Comparison of ENCODE assay signal across 8 cellular contexts in genomic region chr10:114703377-114704125, GRCh38. TPM values are rescaled to one million over a fixed set of nuclear protein-coding genes. Genes with fewer than 3 reads are reported as not detected.
DNase-seq lines count a peak whose midpoint lies in the region; ATAC-seq and TF ChIP-seq lines count a peak whose summit lies in the region.

No MANE protein-coding gene starts in this region.

- no peaks in the 10 kb centered on the region for H3K27me3 ChIP-seq in PC-3 (ENCODE audit: low read length)
- H3K27me3 ChIP-seq in esophagus squamous epithelium: no peaks in the 10 kb centered on the region

- H3K9ac ChIP-seq in PC-3 (ENCODE audit: low read length): no peak overlapping the region

- no peak overlapping the region for H2AFZ ChIP-seq in PC-3 (ENCODE audit: low read length)

- BruUV-seq in PC-3 (replicated peaks; lab: Mats Ljungman, UMichigan): no TSS peak

- H3K27me3 Mint-ChIP-seq in activated CD8-positive, alpha-beta memory T cell treated with anti-CD3 and anti-CD28 coated beads, Interleukin-2, amount 10 ng/mL, durations not matched to agents 7 days and 5 days: peaks cover 53% of the 10 kb centered on the region

- WGBS in esophagus squamous epithelium, 2 donors: 33 to 41% methylated on average over 6 of the region's 6 CpGs

- no peak overlapping the region for H3K4me2 ChIP-seq in PC-3 (ENCODE audit: low read length)

- no peak overlapping the region for H3K4me3 Mint-ChIP-seq in activated CD8-positive, alpha-beta memory T cell treated with anti-CD3 and anti-CD28 coated beads, Interleukin-2, amount 10 ng/mL, durations not matched to agents 7 days and 5 days

- peaks cover 6% of the 10 kb centered on the region for H3K4me1 ChIP-seq in PC-3 (ENCODE audit: insufficient read depth, low read length)
- H3K4me1 ChIP-seq in esophagus squamous epithelium: peaks cover 0 to 6% (median 0%) of the 10 kb centered on the region in 3 donors

- peak; percentile 42 for ATAC-seq in activated CD8-positive, alpha-beta memory T cell treated with anti-CD3 and anti-CD28 coated beads, Interleukin-2, amount 10 ng/mL, durations not matched to agents 7 days and 5 days
- ATAC-seq in PC-3 (peak; percentile 40), sciatic nerve (peak; percentile 36), GM18907 (IDR thresholded peaks at IDR 0.05; ENCODE audit: unreplicated experiment) (no peak)

- H3K79me2 ChIP-seq in PC-3 (ENCODE audit: low read length): no peaks in the 10 kb centered on the region

- POLR2A ChIA-PET in PC-3 (lab: Charles Lee; ENCODE audit: unreplicated experiment): no interaction called here

- intact Hi-C loops in PC-3 (cut with micrococcal nuclease): loop anchor here (1.0 to 2.0 kb wide), 2 partner anchors 153 to 233 kb away; no protein-coding TSS in a partner anchor
- intact Hi-C loops in esophagus squamous epithelium (cut with DNase I): no loop called here
- intact Hi-C loops in sciatic nerve (cut with DNase I): no loop called here

- H3K36me3 ChIP-seq in PC-3 (ENCODE audit: low read depth, low read length) (no peaks in the 10 kb centered on the region), esophagus squamous epithelium (no peaks in the 10 kb centered on the region)

- H3K27ac ChIP-seq in PC-3 (ENCODE audit: low read length) (no peak overlapping the region), esophagus squamous epithelium (no peak overlapping the region)

- CTCF ChIA-PET in activated CD8-positive, alpha-beta memory T cell treated with anti-CD3 and anti-CD28 coated beads, Interleukin-2, amount 10 ng/mL, durations not matched to agents 7 days and 5 days (lab: Charles Lee): interaction anchor here (0.6 to 3.6 kb wide), 15 partner anchors 9 to 400 kb away, joined by 3 to 11 read pairs (median 3); partner anchors contain the start of gene FHIP2A
- CTCF ChIA-PET in PC-3 (lab: Charles Lee): interaction anchor here (0.6 to 1.0 kb wide), 6 partner anchors 63 to 232 kb away, joined by 3 to 6 read pairs (median 4); no protein-coding TSS in a partner anchor

- H4K20me1 ChIP-seq in PC-3 (ENCODE audit: low read length): no peaks in the 10 kb centered on the region

- TF ChIP-seq CTCF in PC-3 (conservative IDR thresholded peaks at IDR 0.05; ENCODE audit: low read depth, low read length) (peak; percentile 81), esophagus squamous epithelium (IDR thresholded peaks at IDR 0.05) (peak in 5 of 6 experiments; percentile 51 to 75 (median 59))

- DNase-seq in activated CD8-positive, alpha-beta memory T cell treated with anti-CD3 and anti-CD28 coated beads, Interleukin-2, amount 10 ng/mL, durations not matched to agents 7 days and 5 days: no peak
- no peak for DNase-seq in activated CD8-positive, alpha-beta memory T cell treated with anti-CD3 and anti-CD28 coated beads, Interleukin-2, amount 50 U/mL, for 48 hours
- DNase-seq in PC-3 (peak; percentile 53), esophagus squamous epithelium (lab: John Stamatoyannopoulos, UW) (no peak), sciatic nerve (ENCODE audit: low spot score) (no peak), hepatic stellate cell (ENCODE audit: low spot score) (no peak), NCI-H187 (lab: John Stamatoyannopoulos, UW) (no peak)

- no peaks in the 10 kb centered on the region for H3K9me3 Mint-ChIP-seq in activated CD8-positive, alpha-beta memory T cell treated with anti-CD3 and anti-CD28 coated beads, Interleukin-2, amount 10 ng/mL, durations not matched to agents 7 days and 5 days (ENCODE audit: low read depth)

- no peaks in the 10 kb centered on the region for H3F3A ChIP-seq in PC-3 (ENCODE audit: low read length, unreplicated experiment)

- TF ChIP-seq POLR2A in esophagus squamous epithelium (IDR thresholded peaks at IDR 0.05): no peak

- H3K27ac Mint-ChIP-seq in activated CD8-positive, alpha-beta memory T cell treated with anti-CD3 and anti-CD28 coated beads, Interleukin-2, amount 10 ng/mL, durations not matched to agents 7 days and 5 days: no peak overlapping the region

- no peaks in the 10 kb centered on the region for H3K4me1 Mint-ChIP-seq in activated CD8-positive, alpha-beta memory T cell treated with anti-CD3 and anti-CD28 coated beads, Interleukin-2, amount 10 ng/mL, durations not matched to agents 7 days and 5 days

- H3K9me2 ChIP-seq in PC-3 (replicated peaks; ENCODE audit: low read length): no peaks in the 10 kb centered on the region

- H3K4me3 ChIP-seq in PC-3 (ENCODE audit: low read length): no peak overlapping the region
- no peak overlapping the region for H3K4me3 ChIP-seq in esophagus squamous epithelium

- H3K9me3 ChIP-seq in PC-3 (ENCODE audit: low read length): no peaks in the 10 kb centered on the region
- H3K9me3 ChIP-seq in esophagus squamous epithelium: no peaks in the 10 kb centered on the region

- no peaks in the 10 kb centered on the region for H3K36me3 Mint-ChIP-seq in activated CD8-positive, alpha-beta memory T cell treated with anti-CD3 and anti-CD28 coated beads, Interleukin-2, amount 10 ng/mL, durations not matched to agents 7 days and 5 days

RNA-seq across cellular contexts. Expression of gene ABLIM1, which starts 45.5 kb away (rescaled TPM):
- total RNA-seq in activated CD8-positive, alpha-beta memory T cell treated with anti-CD3 and anti-CD28 coated beads, Interleukin-2, amount 10 ng/mL, durations not matched to agents 7 days and 5 days: 10 to 100 TPM; 14.8 to 54.9 TPM
- 12.3 and 13.8 TPM in 2 replicates for total RNA-seq in PC-3 (2014; rRNA removed)
- 100 to 1,000 TPM; 185 to 345 (median 304) TPM for total RNA-seq in esophagus squamous epithelium
- 140 TPM for total RNA-seq in sciatic nerve
